In genomic region chr2:54935389-54935788, GRCh38 we compare ENCODE assay signal across 34 cellular contexts.
A peak's percentile ranks its signal among the peaks of the same experiment; 100 is the strongest.
DNase-seq lines count a peak whose midpoint lies in the region; ATAC-seq, FAIRE-seq and TF ChIP-seq lines count a peak whose summit lies in the region.
"Had no signal": no experiment of that assay in that cellular context is flagged by ENCODE, and none has a peak within 500 bp of the region (broad histone marks: within the 10 kb centered on the region; RNA-seq: fewer than 3 reads in every experiment).

No MANE protein-coding gene starts in this region.

- no TSS peak for BruUV-seq in HepG2 (replicated peaks; lab: Mats Ljungman, UMichigan)
- BruUV-seq in K562 (replicated peaks; lab: Mats Ljungman, UMichigan) = no TSS peak

- in situ Hi-C loops in HepG2 (cut with HindIII; ENCODE audit: extremely low pct_ligation_motif_present, low pct_unique_long_range_greater_than_20kb) (no loop called here), K562 (cut with MboI) (no loop called here)

- intact Hi-C loops in HepG2 (cut with micrococcal nuclease; ENCODE audit: unreplicated experiment) (no loop called here), right lobe of liver (cut with DNase I) (no loop called here), K562 (cut with micrococcal nuclease) (no loop called here), thyroid gland (cut with DNase I) (no loop called here), pancreas (cut with DNase I) (no loop called here), sciatic nerve (cut with DNase I) (no loop called here)

- H3K9ac ChIP-seq in HepG2 (ENCODE audit: insufficient read depth, low read depth, low read length) (no peak overlapping the region), K562 (ENCODE audit: insufficient read depth in 1 of 2, low read depth in 2 of 2, low read length in 2 of 2) (no peak overlapping the region)
- H3K9ac ChIP-seq: BLaER1; BLaER1 treated with 17β-estradiol and CSF1 and Interleukin-3, amounts not matched to agents 10 nM and 100 nM had no signal

- DNase-seq in HepG2 (ENCODE audit: low spot score) (no peak), right lobe of liver (no peak), A549 (ENCODE audit: low read depth in 1 of 2, low spot score in 1 of 2) (no peak), K562 (ENCODE audit: extremely low read depth in 1 of 4, low spot score in 3 of 4) (no peak), thyroid gland (no peak), pancreas (no peak), sciatic nerve (ENCODE audit: low spot score) (no peak)
- DNase-seq: 8988T; ACHN; AML-193; BE2C; C1 segment of cervical spinal cord; Caco-2; Calu3; CD4-positive, alpha-beta memory T cell; CD4-positive, alpha-beta T cell; CD4-positive, CD25-positive, alpha-beta regulatory T cell; CD8-positive, alpha-beta memory T cell; CD8-positive, alpha-beta T cell; COR-L47; DMS 273 treated with DMSO at 0.1 percent for 48 hours; DMS153; DMS53; DMS79; DMS79 treated with DMSO at 0.1 percent for 48 hours; DND-41; EL had no signal

- TF ChIP-seq EP300 in HepG2 (IDR thresholded peaks at IDR 0.05; ENCODE audit: low read depth in 2 of 2, low read length in 2 of 2) (no peak), HepG2 (CRISPR knock-in tag; IDR thresholded peaks at IDR 0.05; ENCODE audit: borderline replicate concordance) (no peak), A549 (IDR thresholded peaks at IDR 0.05) (no peak), K562 (IDR thresholded peaks at IDR 0.05; ENCODE audit: low read length) (no peak)

- FAIRE-seq in HepG2 (lab: Jason Lieb, UNC) (no peak), A549 (lab: Jason Lieb, UNC) (no peak), K562 (lab: Jason Lieb, UNC) (no peak), pancreas (lab: Jason Lieb, UNC) (no peak)
- FAIRE-seq: A204.1, D721Med had no signal

- POLR2A ChIA-PET in HepG2 (lab: Yijun Ruan, JAX) (no interaction called here), A549 (lab: Yijun Ruan, JAX) (no interaction called here), K562 (lab: Yijun Ruan, JAX) (no interaction called here)

- TF ChIP-seq POLR2A in HepG2 (IDR thresholded peaks at IDR 0.05; ENCODE audit: insufficient read depth in 1 of 2, low read depth in 2 of 2, low read length in 2 of 2) (no peak), right lobe of liver (IDR thresholded peaks at IDR 0.05) (no peak), A549 (IDR thresholded peaks at IDR 0.05; ENCODE audit: low read length) (no peak), K562 (conservative IDR thresholded peaks at IDR 0.05) (no peak), thyroid gland (IDR thresholded peaks at IDR 0.05) (no peak)

- peaks cover 2% of the 10 kb centered on the region for H3K4me1 ChIP-seq in HepG2 (ENCODE audit: insufficient read depth, low read length)
- no peaks in the 10 kb centered on the region for H3K4me1 ChIP-seq in right lobe of liver
- H3K4me1 ChIP-seq in A549 = no peaks in the 10 kb centered on the region
- peaks cover 0 to 5% of the 10 kb centered on the region in 2 experiments; a peak in 2 of 5 replicates for H3K4me1 ChIP-seq in K562 (replicated peaks in 1 of 2; ENCODE audit: control insufficient read depth in 2 of 2, insufficient read depth in 2 of 2, low read length in 2 of 2)
- peaks cover 7 to 10% of the 10 kb centered on the region in 2 donors for H3K4me1 ChIP-seq in thyroid gland
- H3K4me1 ChIP-seq in pancreas = no peaks in the 10 kb centered on the region
- H3K4me1 ChIP-seq: BE2C; BLaER1; BLaER1 treated with 17β-estradiol and CSF1 and Interleukin-3, amounts not matched to agents 10 nM and 100 nM; Caco-2 had no signal

- WGBS in HepG2 (ENCODE audit: low lambda C conversion rate) = 94% methylated on average over 4 of the region's 4 CpGs
- WGBS in right lobe of liver (ENCODE audit: insufficient coverage, low coverage, low lambda C conversion rate, missing lambda C conversion rate) = 93% methylated on average over 4 of the region's 4 CpGs
- WGBS in A549 (ENCODE audit: missing lambda C conversion rate) = 84% methylated on average over 4 of the region's 4 CpGs
- WGBS in K562 (ENCODE audit: insufficient coverage, low coverage, missing lambda C conversion rate) = 22% methylated on average over 4 of the region's 4 CpGs
- WGBS in thyroid gland, 2 donors = 95 to 99% methylated on average over 4 of the region's 4 CpGs
- WGBS in pancreas, 2 donors = 90 to 93% methylated on average over 4 of the region's 4 CpGs

- H3K9me3 ChIP-seq in HepG2 (ENCODE audit: low read length) (peaks cover 12% of the 10 kb centered on the region), right lobe of liver (no peaks in the 10 kb centered on the region), A549 (no peaks in the 10 kb centered on the region; the same call in 1 of the 3 replicates), K562 (replicated peaks; ENCODE audit: control insufficient read depth, insufficient read depth, low read depth, low read length) (no peaks in the 10 kb centered on the region), thyroid gland (no peaks in the 10 kb centered on the region), pancreas (no peaks in the 10 kb centered on the region)
- H3K9me3 ChIP-seq: BE2C had no signal

- H3K9me1 ChIP-seq in K562 (ENCODE audit: control insufficient read depth, insufficient read depth, low read length) = no peaks in the 10 kb centered on the region

- ATAC-seq in HepG2 (no peak), right lobe of liver (no peak), A549 (no peak), K562 (no peak), HG03097 (IDR thresholded peaks at IDR 0.05; ENCODE audit: low FRiP score, unreplicated experiment) (no peak), pancreas (no peak), sciatic nerve (no peak)
- ATAC-seq: CD8-positive, alpha-beta T cell had no signal

- H3K27ac ChIP-seq in HepG2 (ENCODE audit: extremely low read length, insufficient read depth, low read length) (no peak overlapping the region), right lobe of liver (no peak overlapping the region), A549 (no peak overlapping the region), K562 (ENCODE audit: extremely low read depth, low read depth, low read length) (no peak overlapping the region), thyroid gland (peak overlapping the region in 2 of 3 donors; percentile 9 to 66), pancreas (no peak overlapping the region)
- H3K27ac ChIP-seq: 22Rv1; BLaER1; BLaER1 treated with 17β-estradiol and CSF1 and Interleukin-3, amounts not matched to agents 10 nM and 100 nM; C4-2B had no signal

- H3K4me2 ChIP-seq in HepG2 (ENCODE audit: low read depth, low read length) (no peak overlapping the region), A549 (no peak overlapping the region), K562 (ENCODE audit: insufficient read depth, low read length) (no peak overlapping the region)
- H3K4me2 ChIP-seq: BLaER1; BLaER1 treated with 17β-estradiol and CSF1 and Interleukin-3, amounts not matched to agents 10 nM and 100 nM had no signal

- CTCF ChIA-PET in HepG2 (lab: Yijun Ruan, JAX; ENCODE audit: low intra/inter-chr PET ratio, low total read pairs) (no interaction called here), A549 (lab: Yijun Ruan, JAX) (no interaction called here), K562 (lab: Yijun Ruan, JAX; ENCODE audit: low intra/inter-chr PET ratio) (no interaction called here)

- H3K36me3 ChIP-seq in HepG2 (replicated peaks in 1 of 2; ENCODE audit: control insufficient read depth in 1 of 2, insufficient read depth in 2 of 2, low read length in 2 of 2) (no peaks in the 10 kb centered on the region), right lobe of liver (no peaks in the 10 kb centered on the region), K562 (ENCODE audit: control insufficient read depth, insufficient read depth, low read length) (no peaks in the 10 kb centered on the region), thyroid gland (no peaks in the 10 kb centered on the region), pancreas (no peaks in the 10 kb centered on the region)
- H3K36me3 ChIP-seq: BE2C, BLaER1 had no signal

- TF ChIP-seq RAD21 in HepG2 (CRISPR knock-in tag; IDR thresholded peaks at IDR 0.05) = no peak
- TF ChIP-seq RAD21 in A549 (conservative IDR thresholded peaks at IDR 0.05 in 1 of 2, IDR thresholded peaks at IDR 0.05 in 1 of 2) = no peak
- TF ChIP-seq RAD21 in K562 (CRISPR knock-in tag; conservative IDR thresholded peaks at IDR 0.05 in 1 of 2, IDR thresholded peaks at IDR 0.05 in 1 of 2) = no peak

- no peak overlapping the region for H2AFZ ChIP-seq in HepG2 (ENCODE audit: low read length)
- no peak overlapping the region for H2AFZ ChIP-seq in K562 (ENCODE audit: low read depth, low read length)

- H3K4me3 ChIP-seq in HepG2 (replicated peaks in 1 of 3; ENCODE audit: insufficient read depth in 1 of 3, low read depth in 2 of 3, low read length in 3 of 3) = no peak overlapping the region
- no peak overlapping the region for H3K4me3 ChIP-seq in right lobe of liver
- H3K4me3 ChIP-seq in A549 = no peak overlapping the region
- no peak overlapping the region for H3K4me3 ChIP-seq in K562
- H3K4me3 ChIP-seq in thyroid gland (replicated peaks in 1 of 3) = no peak overlapping the region
- no peak overlapping the region for H3K4me3 ChIP-seq in pancreas
- H3K4me3 ChIP-seq: BLaER1; BLaER1 treated with 17β-estradiol and CSF1 and Interleukin-3, amounts not matched to agents 10 nM and 100 nM had no signal

- H3K79me2 ChIP-seq in HepG2 (ENCODE audit: insufficient read depth, low read length) (no peaks in the 10 kb centered on the region), K562 (ENCODE audit: control insufficient read depth, insufficient read depth, low read length) (no peaks in the 10 kb centered on the region)

- TF ChIP-seq CTCF in HepG2 (CRISPR knock-in tag; IDR thresholded peaks at IDR 0.05) (no peak), right lobe of liver (IDR thresholded peaks at IDR 0.05) (no peak), A549 (IDR thresholded peaks at IDR 0.05) (no peak), K562 (IDR thresholded peaks at IDR 0.05 in 2 of 3, conservative IDR thresholded peaks at IDR 0.05 in 1 of 3; ENCODE audit: insufficient read depth in 2 of 3, low read depth in 1 of 3, low read length in 3 of 3) (no peak), thyroid gland (IDR thresholded peaks at IDR 0.05) (no peak), pancreas (IDR thresholded peaks at IDR 0.05) (no peak)

- no peaks in the 10 kb centered on the region for H4K20me1 ChIP-seq in HepG2 (ENCODE audit: insufficient read depth, low read length)
- no peaks in the 10 kb centered on the region for H4K20me1 ChIP-seq in K562 (replicated peaks; ENCODE audit: control insufficient read depth, insufficient read depth, low read length)
- H4K20me1 ChIP-seq: BLaER1; BLaER1 treated with 17β-estradiol and CSF1 and Interleukin-3, amounts not matched to agents 10 nM and 100 nM had no signal

- H3K27me3 ChIP-seq in HepG2 (ENCODE audit: control insufficient read depth in 1 of 2, insufficient read depth in 2 of 2, low read length in 2 of 2) = no peaks in the 10 kb centered on the region
- H3K27me3 ChIP-seq in right lobe of liver = no peaks in the 10 kb centered on the region
- H3K27me3 ChIP-seq in K562 (ENCODE audit: control insufficient read depth in 2 of 2, insufficient read depth in 2 of 2, low read length in 2 of 2) = peaks cover 0 to 5% of the 10 kb centered on the region in 2 experiments; a peak in 1 of 5 replicates
- H3K27me3 ChIP-seq in thyroid gland = no peaks in the 10 kb centered on the region
- no peaks in the 10 kb centered on the region for H3K27me3 ChIP-seq in pancreas
- H3K27me3 ChIP-seq: BE2C; BLaER1; BLaER1 treated with 17β-estradiol and CSF1 and Interleukin-3, amounts not matched to agents 10 nM and 100 nM had no signal

TF ChIP-seq in A549, 52 proteins besides CTCF, POLR2A, EP300 and RAD21 (continues in another document):
- peak; percentile 67 for TF ChIP-seq MAFK (IDR thresholded peaks at IDR 0.05; ENCODE audit: partially characterized antibody)

Comparison
In these comparisons a context has a peak if more than half of its experiments do, and no peak if none do; other contexts are left out.
1. H3K27ac ChIP-seq: peak in thyroid gland (2 of 3); none in HepG2 (single experiment), right lobe of liver (0 of 3), A549 (0 of 2), K562 (single experiment) and pancreas (0 of 4).